11 cellular contexts compared by ENCODE assay signal in genomic region chr15:74040115-74040850, GRCh38. TPM values are rescaled to one million over a fixed set of nuclear protein-coding genes. Genes with fewer than 3 reads are reported as not detected.
DNase-seq lines count a peak whose midpoint lies in the region; ATAC-seq, FAIRE-seq and TF ChIP-seq lines count a peak whose summit lies in the region.
"Had no signal": no experiment of that assay in that cellular context is flagged by ENCODE, and none has a peak within 500 bp of the region (broad histone marks: within the 10 kb centered on the region; RNA-seq: fewer than 3 reads in every experiment).

No MANE protein-coding gene starts in this region.

- H3K36me3 Mint-ChIP-seq in endodermal cell (ENCODE audit: low read depth) = peaks cover 5% of the 10 kb centered on the region

- H3K4me1 ChIP-seq in endodermal cell (ENCODE audit: control insufficient read depth, insufficient read depth, low read length) (no peaks in the 10 kb centered on the region), muscle layer of duodenum (ENCODE audit: control insufficient read depth in 1 of 2, insufficient read depth in 2 of 2, low read length in 2 of 2) (peaks cover 0 to 32% of the 10 kb centered on the region in 2 donors)

- no peak overlapping the region for H3K27ac Mint-ChIP-seq in endodermal cell

- FAIRE-seq in GM12891 (lab: Jason Lieb, UNC) = no peak

- H3K36me3 ChIP-seq in endodermal cell (ENCODE audit: control insufficient read depth, insufficient read depth, low read length) (no peaks in the 10 kb centered on the region), muscle layer of duodenum (ENCODE audit: control insufficient read depth in 1 of 2, insufficient read depth in 2 of 2, low read length in 2 of 2) (peaks cover 0 to 35% of the 10 kb centered on the region in 2 donors)

- DNase-seq in AG04449 (ENCODE audit: low read depth, low spot score) (peak; percentile 95), LoVo (ENCODE audit: low spot score) (peak; percentile 11), endodermal cell (peak; percentile 63), NCI-H2171 treated with DMSO at 0.1 percent for 48 hours (lab: John Stamatoyannopoulos, UW) (no peak), GF-D8 (lab: John Stamatoyannopoulos, UW) (no peak), GM12891 (ENCODE audit: insufficient read length, low spot score) (no peak)
- DNase-seq: activated CD8-positive, alpha-beta memory T cell treated with anti-CD3 and anti-CD28 coated beads, Interleukin-2, amount 10 ng/mL, durations not matched to agents 7 days and 5 days; NCI-H446 had no signal

- no peak for ATAC-seq in GM21423 (IDR thresholded peaks at IDR 0.05; ENCODE audit: unreplicated experiment)
- ATAC-seq: activated CD8-positive, alpha-beta memory T cell treated with anti-CD3 and anti-CD28 coated beads, Interleukin-2, amount 10 ng/mL, durations not matched to agents 7 days and 5 days had no signal

- 85 to 87% methylated on average over 5 to 7 of the region's 7 CpGs for WGBS in endodermal cell (ENCODE audit: insufficient coverage in 1 of 2, insufficient read length in 1 of 2), 2 experiments

- no peak overlapping the region for H3K9ac ChIP-seq in endodermal cell (ENCODE audit: extremely low read depth, low read length, poor library complexity, severe bottlenecking)

- no peak for TF ChIP-seq POLR2A in GM12891 (IDR thresholded peaks at IDR 0.05; ENCODE audit: low read depth, low read length)

- H3K27ac ChIP-seq in endodermal cell (ENCODE audit: low read depth, low read length) (no peak overlapping the region), muscle layer of duodenum (ENCODE audit: low read length) (peak overlapping the region; percentile 62)

- no peaks in the 10 kb centered on the region for H3K9me3 Mint-ChIP-seq in endodermal cell

- H3K4me1 Mint-ChIP-seq in endodermal cell = peaks cover 6% of the 10 kb centered on the region
- H3K4me1 Mint-ChIP-seq: activated CD8-positive, alpha-beta memory T cell treated with anti-CD3 and anti-CD28 coated beads, Interleukin-2, amount 10 ng/mL, durations not matched to agents 7 days and 5 days had no signal

- H3K9me3 ChIP-seq in endodermal cell (ENCODE audit: control insufficient read depth, low read length) (no peaks in the 10 kb centered on the region), muscle layer of duodenum (ENCODE audit: control insufficient read depth in 1 of 2, low read length in 2 of 2) (no peaks in the 10 kb centered on the region)

- H3K4me3 Mint-ChIP-seq in endodermal cell = no peak overlapping the region
- H3K4me3 Mint-ChIP-seq: activated CD8-positive, alpha-beta memory T cell treated with anti-CD3 and anti-CD28 coated beads, Interleukin-2, amount 10 ng/mL, durations not matched to agents 7 days and 5 days had no signal

- POLR2A ChIA-PET in AG04449 (lab: Yijun Ruan, JAX) = interaction anchor here (0.5 to 2.3 kb wide), 6 partner anchors 11 to 113 kb away, joined by 3 to 10 read pairs (median 3); partner anchors contain the start of gene PML

- H3K4me3 ChIP-seq in AG04449 (ENCODE audit: low read depth, low read length) (peak overlapping the region; percentile 12; the same call in 1 of the 2 replicates), endodermal cell (ENCODE audit: low read length) (no peak overlapping the region), muscle layer of duodenum (ENCODE audit: low read depth in 1 of 2, low read length in 2 of 2) (no peak overlapping the region)

- no peak for TF ChIP-seq CTCF in AG04449 (IDR thresholded peaks at IDR 0.05; ENCODE audit: insufficient read depth, low read length, missing control alignments)
- TF ChIP-seq CTCF in endodermal cell (conservative IDR thresholded peaks at IDR 0.05) = no peak

- H3K27me3 ChIP-seq in endodermal cell (ENCODE audit: control insufficient read depth, insufficient read depth, low read length, poor library complexity, severe bottlenecking) (no peaks in the 10 kb centered on the region), muscle layer of duodenum (ENCODE audit: low read depth, low read length) (no peaks in the 10 kb centered on the region)

- CTCF ChIA-PET in AG04449 (lab: Yijun Ruan, JAX) = interaction anchor here (0.9 to 25.5 kb wide), 15 partner anchors 9 to 279 kb away, joined by 3 to 554 read pairs (median 6); partner anchors contain the start of genes PML and STOML1

- H3K27me3 Mint-ChIP-seq in endodermal cell (ENCODE audit: insufficient read depth) = peaks cover 3% of the 10 kb centered on the region
- H3K27me3 Mint-ChIP-seq: activated CD8-positive, alpha-beta memory T cell treated with anti-CD3 and anti-CD28 coated beads, Interleukin-2, amount 10 ng/mL, durations not matched to agents 7 days and 5 days had no signal

TF ChIP-seq in GM12891, 5 proteins besides CTCF, POLR2A, EP300 and RAD21:
- TF ChIP-seq SPI1 (IDR thresholded peaks at IDR 0.05; ENCODE audit: low read depth, low read length) = no peak
- TF ChIP-seq POLR2AphosphoS5 (IDR thresholded peaks at IDR 0.05; ENCODE audit: low read depth, low read length) = no peak
- TF ChIP-seq PAX5 (IDR thresholded peaks at IDR 0.05; ENCODE audit: insufficient read depth, low read length, severe bottlenecking) = no peak
- no peak for TF ChIP-seq TAF1 (IDR thresholded peaks at IDR 0.05; ENCODE audit: low read depth, low read length)
- no peak for TF ChIP-seq POU2F2 (IDR thresholded peaks at IDR 0.05; ENCODE audit: low read depth, low read length)

RNA-seq across cellular contexts. Expression of gene GOLGA6A, which starts 42.1 kb away (rescaled TPM):
- total RNA-seq in endodermal cell = under 1 TPM; 0.75 to 0.86 TPM
- 0.14 TPM for polyA plus RNA-seq in endodermal cell (2013, experiment 1 of 2)
- 0.12 TPM for polyA plus RNA-seq in endodermal cell (2013, experiment 2 of 2)
- not detected for polyA plus RNA-seq in GM12891 (2012; ENCODE audit: low read depth, missing spikeins)
- total RNA-seq: activated CD8-positive, alpha-beta memory T cell treated with anti-CD3 and anti-CD28 coated beads, Interleukin-2, amount 10 ng/mL, durations not matched to agents 7 days and 5 days; mononuclear cell had no signal

RNA-seq across cellular contexts. Expression of gene PML, which starts 45.8 kb away (rescaled TPM):
- 10 to 100 TPM; 26.5 to 28.9 TPM for total RNA-seq in endodermal cell
- polyA plus RNA-seq in endodermal cell (2013, experiment 1 of 2) = 25.5 TPM
- 23.7 TPM for polyA plus RNA-seq in endodermal cell (2013, experiment 2 of 2)
- polyA plus RNA-seq in GM12891 (2012; ENCODE audit: low read depth, missing spikeins) = 47.9 TPM

RNA-seq across cellular contexts. Expression of gene STOML1, which starts 48.2 kb away (rescaled TPM):
- total RNA-seq in endodermal cell = 1 to 10 TPM; 4.4 to 5.5 TPM
- 7.9 TPM for polyA plus RNA-seq in endodermal cell (2013, experiment 1 of 2)
- polyA plus RNA-seq in endodermal cell (2013, experiment 2 of 2) = 6.8 TPM
- 6.3 TPM for polyA plus RNA-seq in GM12891 (2012; ENCODE audit: low read depth, missing spikeins)

Comparison
In these comparisons a context has a peak if more than half of its experiments do, and no peak if none do; other contexts are left out.
1. DNase-seq: peak in AG04449 (single experiment), LoVo (single experiment) and endodermal cell (single experiment); none in NCI-H2171 treated with DMSO at 0.1 percent for 48 hours (single experiment), GF-D8 (single experiment) and GM12891 (single experiment).